Comparison of ENCODE assay signal across 8 cellular contexts in genomic region chr14:94770251-94770749, GRCh38. TPM values are rescaled to one million over a fixed set of nuclear protein-coding genes. Genes with fewer than 3 reads are reported as not detected.
DNase-seq lines count a peak whose midpoint lies in the region; ATAC-seq and TF ChIP-seq lines count a peak whose summit lies in the region.

No MANE protein-coding gene starts in this region.

- 5% methylated on average over 18 of the region's 18 CpGs for WGBS in right lobe of liver (ENCODE audit: insufficient coverage, low coverage, low lambda C conversion rate, missing lambda C conversion rate)
- 8 to 12% methylated on average over 18 of the region's 18 CpGs for WGBS in testis, 2 donors

- TF ChIP-seq CTCF in astrocyte of the spinal cord (IDR thresholded peaks at IDR 0.05; ENCODE audit: low read depth, low read length) (no peak), right lobe of liver (IDR thresholded peaks at IDR 0.05) (no peak), testis (IDR thresholded peaks at IDR 0.05) (no peak)

- no peak for ATAC-seq in activated CD8-positive, alpha-beta memory T cell treated with anti-CD3 and anti-CD28 coated beads, Interleukin-2, amount 10 ng/mL, durations not matched to agents 7 days and 5 days
- no peak for ATAC-seq in right lobe of liver
- no peak for ATAC-seq in HG02798 (IDR thresholded peaks at IDR 0.05; ENCODE audit: poor library complexity, unreplicated experiment)
- ATAC-seq in HG02981 (IDR thresholded peaks at IDR 0.05; ENCODE audit: unreplicated experiment) = no peak

- H3K27ac ChIP-seq in right lobe of liver (no peak overlapping the region), testis (no peak overlapping the region)

- H3K4me1 ChIP-seq in right lobe of liver = peaks cover 0 to 20% (median 0%) of the 10 kb centered on the region in 4 donors
- peaks cover 17% of the 10 kb centered on the region for H3K4me1 ChIP-seq in testis

- in situ Hi-C loops in astrocyte of the spinal cord (cut with HindIII; ENCODE audit: low sequenced_read_pairs) = no loop called here

- H3K27me3 Mint-ChIP-seq in activated CD8-positive, alpha-beta memory T cell treated with anti-CD3 and anti-CD28 coated beads, Interleukin-2, amount 10 ng/mL, durations not matched to agents 7 days and 5 days = peaks cover 90% of the 10 kb centered on the region

- DNase-seq in activated CD8-positive, alpha-beta memory T cell treated with anti-CD3 and anti-CD28 coated beads, Interleukin-2, amount 10 ng/mL, durations not matched to agents 7 days and 5 days = no peak
- DNase-seq in activated CD8-positive, alpha-beta memory T cell treated with anti-CD3 and anti-CD28 coated beads for 24 hours = no peak
- no peak for DNase-seq in astrocyte of the spinal cord (ENCODE audit: low read depth, low spot score)
- no peak for DNase-seq in right lobe of liver
- DNase-seq in testis = no peak
- no peak for DNase-seq in epidermal melanocyte (ENCODE audit: insufficient read length, low spot score)

- TF ChIP-seq POLR2A in right lobe of liver (IDR thresholded peaks at IDR 0.05) (no peak), testis (IDR thresholded peaks at IDR 0.05) (no peak)

- H3K4me1 Mint-ChIP-seq in activated CD8-positive, alpha-beta memory T cell treated with anti-CD3 and anti-CD28 coated beads, Interleukin-2, amount 10 ng/mL, durations not matched to agents 7 days and 5 days = peaks cover 17% of the 10 kb centered on the region

- CTCF ChIA-PET in activated CD8-positive, alpha-beta memory T cell treated with anti-CD3 and anti-CD28 coated beads, Interleukin-2, amount 10 ng/mL, durations not matched to agents 7 days and 5 days (lab: Charles Lee) = no interaction called here

- no peaks in the 10 kb centered on the region for H3K9me3 Mint-ChIP-seq in activated CD8-positive, alpha-beta memory T cell treated with anti-CD3 and anti-CD28 coated beads, Interleukin-2, amount 10 ng/mL, durations not matched to agents 7 days and 5 days (ENCODE audit: low read depth)

- H3K4me3 ChIP-seq in astrocyte of the spinal cord (ENCODE audit: low read depth, low read length) (peak overlapping the region; percentile 32), right lobe of liver (peak overlapping the region in 2 of 3 donors; percentile 41 to 47), testis (peak overlapping the region; percentile 52 to 63)

- H3K27me3 ChIP-seq in right lobe of liver = peaks cover 17 to 60% of the 10 kb centered on the region in 2 donors
- peaks cover 8% of the 10 kb centered on the region for H3K27me3 ChIP-seq in testis

- H3K9me3 ChIP-seq in right lobe of liver (no peaks in the 10 kb centered on the region), testis (no peaks in the 10 kb centered on the region)

- intact Hi-C loops in right lobe of liver (cut with DNase I) = no loop called here
- intact Hi-C loops in testis (cut with DNase I; ENCODE audit: low total_unique reads) = no loop called here

- H3K36me3 ChIP-seq in right lobe of liver = no peaks in the 10 kb centered on the region
- H3K36me3 ChIP-seq in testis (ENCODE audit: low read depth, missing control alignments) = no peaks in the 10 kb centered on the region

- peaks cover 8% of the 10 kb centered on the region for H3K36me3 Mint-ChIP-seq in activated CD8-positive, alpha-beta memory T cell treated with anti-CD3 and anti-CD28 coated beads, Interleukin-2, amount 10 ng/mL, durations not matched to agents 7 days and 5 days

- peak overlapping the region; percentile 32 for H3K27ac Mint-ChIP-seq in activated CD8-positive, alpha-beta memory T cell treated with anti-CD3 and anti-CD28 coated beads, Interleukin-2, amount 10 ng/mL, durations not matched to agents 7 days and 5 days

- peak overlapping the region; percentile 28 for H3K4me3 Mint-ChIP-seq in activated CD8-positive, alpha-beta memory T cell treated with anti-CD3 and anti-CD28 coated beads, Interleukin-2, amount 10 ng/mL, durations not matched to agents 7 days and 5 days

RNA-seq across cellular contexts. Expression of gene GSC, which starts 0.4 kb away (rescaled TPM):
- total RNA-seq in activated CD8-positive, alpha-beta memory T cell treated with anti-CD3 and anti-CD28 coated beads, Interleukin-2, amount 10 ng/mL, durations not matched to agents 7 days and 5 days = under 1 TPM in 1 of 2 experiments, not detected in 1; 0.23 TPM
- total RNA-seq in right lobe of liver = not detected
- 1 to 10 TPM; 2.0 TPM for total RNA-seq in testis
- polyA plus RNA-seq in testis (ENCODE audit: insufficient read depth, low read depth, low replicate concordance) = 0.51 TPM
